Comparison of ENCODE assay signal across 11 cellular contexts in the genomic region with DNA sequence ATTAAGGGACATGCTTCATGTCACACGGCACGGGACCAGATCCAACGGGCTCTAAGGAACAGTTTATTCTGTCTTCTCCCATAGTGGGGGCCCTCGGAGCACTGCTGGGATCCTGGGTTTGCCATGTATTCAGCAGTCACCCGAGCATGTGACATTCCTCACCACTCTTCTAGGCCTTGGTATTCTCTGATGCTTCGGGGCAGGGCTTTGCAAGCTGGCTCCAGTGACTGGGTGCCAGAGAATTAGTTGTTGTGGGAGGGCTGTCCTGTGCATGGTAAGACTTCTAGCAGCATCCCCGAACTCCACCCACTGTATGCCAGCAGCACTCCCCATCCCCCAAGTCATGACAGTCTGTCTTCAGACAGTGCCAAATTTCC. TPM values are rescaled to one million over a fixed set of nuclear protein-coding genes. Genes with fewer than 3 reads are reported as not detected.
DNase-seq lines count a peak whose midpoint lies in the region; ATAC-seq, FAIRE-seq and TF ChIP-seq lines count a peak whose summit lies in the region.
"Had no signal": no experiment of that assay in that cellular context is flagged by ENCODE, and none has a peak within 500 bp of the region (broad histone marks: within the 10 kb centered on the region; RNA-seq: fewer than 3 reads in every experiment).

No MANE protein-coding gene starts in this region.

- no peak for TF ChIP-seq CTCF in endothelial cell of umbilical vein (IDR thresholded peaks at IDR 0.05; ENCODE audit: extremely low read depth in 1 of 2, insufficient read depth in 1 of 2, low read depth in 1 of 2, low read length in 2 of 2)
- TF ChIP-seq CTCF in omental fat pad (IDR thresholded peaks at IDR 0.05), result no peak

- H4K20me1 ChIP-seq in endothelial cell of umbilical vein (replicated peaks; ENCODE audit: control insufficient read depth, extremely low read depth, insufficient read depth, low read length), result no peaks in the 10 kb centered on the region

- dilution Hi-C loops in endothelial cell of umbilical vein (cut with MboI; ENCODE audit: extremely low pct_ligation_motif_present, low sequenced_read_pairs), result no loop called here

- peak; percentile 26 for FAIRE-seq in endothelial cell of umbilical vein (lab: Jason Lieb, UNC)

- DNase-seq in AG08395 (ENCODE audit: low spot score), result peak; percentile 83
- peak; percentile 50 for DNase-seq in NCI-H2171 treated with DMSO at 0.1 percent for 48 hours (lab: John Stamatoyannopoulos, UW)
- DNase-seq in endothelial cell of umbilical vein (ENCODE audit: low read depth, low spot score), result no peak
- peak; percentile 54 for DNase-seq in middle frontal gyrus (ENCODE audit: extremely low spot score, low spot score)
- DNase-seq in activated naive CD4-positive, alpha-beta T cell treated with Interleukin-2 at 50 U/mL for 16 hours, result no peak
- DNase-seq in omental fat pad (ENCODE audit: low spot score), result no peak
- DNase-seq: retina, WERI-Rb-1 had no signal

- H3K27me3 ChIP-seq in endothelial cell of umbilical vein (ENCODE audit: control insufficient read depth in 2 of 2, insufficient read depth in 2 of 2, low read length in 2 of 2), result no peaks in the 10 kb centered on the region

- BruUV-seq in endothelial cell of umbilical vein (replicated peaks; lab: Mats Ljungman, UMichigan), result no TSS peak

- no peak overlapping the region for H3K9ac ChIP-seq in endothelial cell of umbilical vein (replicated peaks; ENCODE audit: extremely low read depth, insufficient read depth, low read length)

- no peaks in the 10 kb centered on the region for H3K36me3 ChIP-seq in endothelial cell of umbilical vein (ENCODE audit: control insufficient read depth in 2 of 2, extremely low read depth in 1 of 2, insufficient read depth in 2 of 2, low read length in 2 of 2)
- H3K36me3 ChIP-seq: WERI-Rb-1 had no signal

- no peak for ATAC-seq in HG02981 (IDR thresholded peaks at IDR 0.05; ENCODE audit: unreplicated experiment)
- no peak for ATAC-seq in omental fat pad (ENCODE audit: low FRiP score)
- no peak for ATAC-seq in activated CD4-positive, CD25-positive, alpha-beta regulatory T cell treated with anti-CD3 and anti-CD28 coated beads, Interleukin-2, amount 50 U/mL, for 24 hours

- peak overlapping the region; percentile 12 for H3K4me2 ChIP-seq in endothelial cell of umbilical vein (ENCODE audit: insufficient read depth, low read length)

- H3K4me3 ChIP-seq in endothelial cell of umbilical vein (replicated peaks in 1 of 3; ENCODE audit: insufficient read depth in 1 of 3, low read depth in 1 of 3, low read length in 3 of 3), result no peak overlapping the region

- CTCF ChIA-PET in endothelial cell of umbilical vein (lab: Charles Lee), result interaction anchor here (0.9 to 2.5 kb wide), 4 partner anchors 9 to 31 kb away, joined by 3 to 11 read pairs (median 6); no protein-coding TSS in a partner anchor

- peak overlapping the region; percentile 7 for H3K27ac ChIP-seq in endothelial cell of umbilical vein (ENCODE audit: insufficient read depth, low read depth, low read length)
- H3K27ac ChIP-seq: WERI-Rb-1 had no signal

- no peak for TF ChIP-seq POLR2A in endothelial cell of umbilical vein (IDR thresholded peaks at IDR 0.05; ENCODE audit: low read depth, low read length)

- no peaks in the 10 kb centered on the region for H3K9me3 ChIP-seq in endothelial cell of umbilical vein (replicated peaks; ENCODE audit: control insufficient read depth, insufficient read depth, low read length)

- no peaks in the 10 kb centered on the region for H3K9me1 ChIP-seq in endothelial cell of umbilical vein (replicated peaks; ENCODE audit: control insufficient read depth, extremely low read depth, insufficient read depth, low read length)

- no peak overlapping the region for H2AFZ ChIP-seq in endothelial cell of umbilical vein (ENCODE audit: low read depth, low read length)

- intact Hi-C loops in endothelial cell of umbilical vein (cut with micrococcal nuclease), result no loop called here

- POLR2A ChIA-PET in endothelial cell of umbilical vein (lab: Charles Lee), result interaction anchor here (0.7 kb wide), 1 partner anchor 28 kb away, joined by 7 read pairs; no protein-coding TSS in a partner anchor

- peaks cover 16% of the 10 kb centered on the region for H3K4me1 ChIP-seq in endothelial cell of umbilical vein (ENCODE audit: control insufficient read depth, extremely low read depth, insufficient read depth, low read length)

- no peaks in the 10 kb centered on the region for H3K79me2 ChIP-seq in endothelial cell of umbilical vein (ENCODE audit: control insufficient read depth, insufficient read depth, low read length)

TF ChIP-seq in endothelial cell of umbilical vein, 7 proteins besides CTCF, POLR2A, EP300 and RAD21:
- TF ChIP-seq POLR2AphosphoS5 (IDR thresholded peaks at IDR 0.05; ENCODE audit: insufficient read depth, low read depth, low read length) (no peak), GATA2 (IDR thresholded peaks at IDR 0.05; ENCODE audit: insufficient read depth, insufficient read length, low read depth, low read length) (no peak), MYC (IDR thresholded peaks at IDR 0.05; ENCODE audit: low read depth, low read length) (no peak), MAX (IDR thresholded peaks at IDR 0.05; ENCODE audit: insufficient read depth, insufficient read length) (no peak), FOS (IDR thresholded peaks at IDR 0.05; ENCODE audit: borderline replicate concordance, insufficient read depth, low read length) (no peak), JUN (IDR thresholded peaks at IDR 0.05; ENCODE audit: borderline replicate concordance, insufficient read depth, insufficient read length, low read depth) (no peak)

RNA-seq across cellular contexts. Expression of gene CCN5, which starts 5.4 kb away (rescaled TPM):
- total RNA-seq in endothelial cell of umbilical vein (not detected in 2 replicates), omental fat pad (10 to 100 TPM; 25.9 to 81.7 (median 61.3) TPM)
- 0.03 and 0.14 TPM in 2 replicates for polyA plus RNA-seq in endothelial cell of umbilical vein
- polyA plus RNA-seq in endothelial cell of umbilical vein (2011; cell fraction: cytosol; rRNA removed), result 0.04 TPM in 1 of 2 replicates, not detected in the other
- 0.09 TPM in 1 of 2 replicates, not detected in the other for polyA plus RNA-seq in endothelial cell of umbilical vein (2011; cell fraction: nucleus; rRNA removed)
- polyA plus RNA-seq in endothelial cell of umbilical vein (2012), result not detected in 2 replicates
- 0.23 TPM in 1 of 2 replicates, not detected in the other for polyA minus RNA-seq in endothelial cell of umbilical vein
- polyA minus RNA-seq in endothelial cell of umbilical vein (2011; cell fraction: cytosol; rRNA and poly(A)+ RNA removed), result 41.1 TPM
- polyA minus RNA-seq in endothelial cell of umbilical vein (2011; cell fraction: nucleus; rRNA and poly(A)+ RNA removed), result 0.96 and 2.1 TPM in 2 replicates
- polyA plus RNA-seq: IgD-negative memory B cell had no signal

RNA-seq across cellular contexts. Expression of gene KCNK15, which starts 25.1 kb away (rescaled TPM):
- not detected in 2 replicates for total RNA-seq in endothelial cell of umbilical vein
- polyA plus RNA-seq in endothelial cell of umbilical vein, result 0.05 and 0.06 TPM in 2 replicates
- not detected in 2 replicates for polyA plus RNA-seq in endothelial cell of umbilical vein (2011; cell fraction: cytosol; rRNA removed)
- polyA plus RNA-seq in endothelial cell of umbilical vein (2011; cell fraction: nucleus; rRNA removed), result not detected in 2 replicates
- not detected in 2 replicates for polyA plus RNA-seq in endothelial cell of umbilical vein (2012)
- polyA minus RNA-seq in endothelial cell of umbilical vein, result not detected in 2 replicates
- 21.4 TPM for polyA minus RNA-seq in endothelial cell of umbilical vein (2011; cell fraction: cytosol; rRNA and poly(A)+ RNA removed)
- polyA minus RNA-seq in endothelial cell of umbilical vein (2011; cell fraction: nucleus; rRNA and poly(A)+ RNA removed), result 0.14 TPM in 1 of 2 replicates, not detected in the other
- total RNA-seq in omental fat pad, result 10 to 100 TPM in 1 of 4 donors, 1 to 10 TPM in 3; 6.3 to 10.0 (median 9.0) TPM
- polyA plus RNA-seq: IgD-negative memory B cell had no signal

Comparison
In these comparisons a context has a peak if more than half of its experiments do, and no peak if none do; other contexts are left out.
1. DNase-seq: peak in AG08395 (single experiment), NCI-H2171 treated with DMSO at 0.1 percent for 48 hours (single experiment) and middle frontal gyrus (single experiment); none in endothelial cell of umbilical vein (single experiment), activated naive CD4-positive, alpha-beta T cell treated with Interleukin-2 at 50 U/mL for 16 hours (single experiment) and omental fat pad (single experiment).
2. RNA of gene CCN5, which starts 5.4 kb away (total RNA-seq): 25.9 to 81.7 TPM in omental fat pad; not detected in endothelial cell of umbilical vein; every median in the first group is over 10 times any median in the second.